Comparison of ENCODE assay signal across 21 cellular contexts in genomic region chr1:44074415-44074814, GRCh38. TPM values are rescaled to one million over a fixed set of nuclear protein-coding genes. Genes with fewer than 3 reads are reported as not detected.
DNase-seq lines count a peak whose midpoint lies in the region; ATAC-seq and TF ChIP-seq lines count a peak whose summit lies in the region.
"Had no signal": no experiment of that assay in that cellular context is flagged by ENCODE, and none has a peak within 500 bp of the region (broad histone marks: within the 10 kb centered on the region; RNA-seq: fewer than 3 reads in every experiment).

No MANE protein-coding gene starts in this region.

- H3K27me3 ChIP-seq in IMR-90 (ENCODE audit: control insufficient read depth, insufficient read depth, low read length) (no peaks in the 10 kb centered on the region), esophagus muscularis mucosa (no peaks in the 10 kb centered on the region), osteoblast (ENCODE audit: insufficient read depth, low read length) (no peaks in the 10 kb centered on the region), upper lobe of right lung (no peaks in the 10 kb centered on the region)
- no peaks in the 10 kb centered on the region for H3K27me3 ChIP-seq in CD8-positive, alpha-beta memory T cell (ENCODE audit: insufficient read depth, low read length, poor library complexity, severe bottlenecking)
- H3K27me3 ChIP-seq: MG63 had no signal

- H2BK5ac ChIP-seq in IMR-90 (ENCODE audit: low read depth, low read length, poor library complexity, severe bottlenecking) = no peak overlapping the region

- no peak overlapping the region for H4K8ac ChIP-seq in IMR-90 (ENCODE audit: low read depth in 2 of 2, low read length in 2 of 2)

- no peak overlapping the region for H3K23ac ChIP-seq in IMR-90 (ENCODE audit: low read depth, low read length)

- no peak overlapping the region for H3K18ac ChIP-seq in IMR-90 (ENCODE audit: low read depth, low read length)

- H3K27me3 Mint-ChIP-seq in CD8-positive, alpha-beta memory T cell = peaks cover 13 to 53% of the 10 kb centered on the region in 2 donors

- H3K4me3 Mint-ChIP-seq in CD8-positive, alpha-beta memory T cell = peak overlapping the region in 1 of 7 donors; percentile 0
- H3K4me3 Mint-ChIP-seq: CD14-positive monocyte had no signal

- H3K9me3 Mint-ChIP-seq in CD8-positive, alpha-beta memory T cell = no peaks in the 10 kb centered on the region
- H3K9me3 Mint-ChIP-seq: CD14-positive monocyte had no signal

- no peak for TF ChIP-seq RAD21 in IMR-90 (IDR thresholded peaks at IDR 0.05; ENCODE audit: low read length)

- no peak overlapping the region for H2AK5ac ChIP-seq in IMR-90 (ENCODE audit: low read depth, low read length)

- BruUV-seq in IMR-90 (replicated peaks; lab: Mats Ljungman, UMichigan) = no TSS peak

- H2BK15ac ChIP-seq in IMR-90 (ENCODE audit: low read depth, low read length) = peak overlapping the region; percentile 71; the same call in 1 of the 3 replicates

- peaks cover 7% of the 10 kb centered on the region; the same call in 1 of the 2 replicates for H3K9me1 ChIP-seq in IMR-90 (ENCODE audit: insufficient read depth, low read length)

- H3K27ac ChIP-seq in IMR-90 (ENCODE audit: insufficient read depth, low read length) = no peak overlapping the region
- H3K27ac ChIP-seq in esophagus muscularis mucosa (replicated peaks in 1 of 4) = peak overlapping the region; percentile 24 to 73 (median 48)
- H3K27ac ChIP-seq in osteoblast (ENCODE audit: low read depth, low read length) = no peak overlapping the region
- H3K27ac ChIP-seq in upper lobe of right lung = no peak overlapping the region
- H3K27ac ChIP-seq in CD8-positive, alpha-beta memory T cell (ENCODE audit: low read depth, low read length) = no peak overlapping the region
- H3K27ac ChIP-seq: SK-N-MC had no signal

- no CpG with 5 or more reads among the region's 3 CpGs for WGBS in IMR-90 (ENCODE audit: extremely low coverage in 2 of 2, insufficient read length in 1 of 2), 2 experiments
- WGBS in esophagus muscularis mucosa = 21% methylated on average over 3 of the region's 3 CpGs

- dilution Hi-C loops in IMR-90 (cut with HindIII; ENCODE audit: low sequenced_read_pairs, unreplicated experiment) = no loop called here

- CTCF ChIA-PET in IMR-90 (lab: Yijun Ruan, JAX) = no interaction called here
- CTCF ChIA-PET in CD8-positive, alpha-beta memory T cell (lab: Charles Lee) = no interaction called here

- H3K4me1 ChIP-seq in IMR-90 (ENCODE audit: control insufficient read depth, insufficient read depth, low read length) (peaks cover 11% of the 10 kb centered on the region), esophagus muscularis mucosa (peaks cover 0 to 29% (median 21%) of the 10 kb centered on the region in 4 donors), osteoblast (ENCODE audit: insufficient read depth, low read length) (peaks cover 8% of the 10 kb centered on the region), upper lobe of right lung (peaks cover 7% of the 10 kb centered on the region)
- H3K4me1 ChIP-seq in CD8-positive, alpha-beta memory T cell (ENCODE audit: insufficient read depth, low read length) = no peaks in the 10 kb centered on the region

- H3K56ac ChIP-seq in IMR-90 (ENCODE audit: extremely low read depth, insufficient read depth, low read length) = no peak overlapping the region

- TF ChIP-seq EP300 in esophagus muscularis mucosa (IDR thresholded peaks at IDR 0.05) = no peak

- H2BK20ac ChIP-seq in IMR-90 (ENCODE audit: low read depth, low read length) = no peak overlapping the region

- H3K4me2 ChIP-seq in IMR-90 (ENCODE audit: low read depth, low read length) (no peak overlapping the region), osteoblast (ENCODE audit: insufficient read depth, low read length) (no peak overlapping the region)

- no peaks in the 10 kb centered on the region for H3K79me1 ChIP-seq in IMR-90 (ENCODE audit: low read depth in 1 of 2, low read length in 2 of 2)

- TF ChIP-seq POLR2A in IMR-90 (IDR thresholded peaks at IDR 0.05; ENCODE audit: low read depth, low read length) (no peak), esophagus muscularis mucosa (IDR thresholded peaks at IDR 0.05; ENCODE audit: low read depth) (no peak)

- H2AFZ ChIP-seq in IMR-90 (replicated peaks; ENCODE audit: low read length, poor library complexity) (peak overlapping the region; percentile 79), osteoblast (ENCODE audit: low read length) (peak overlapping the region; percentile 3)

- no peak overlapping the region for H4K91ac ChIP-seq in IMR-90 (ENCODE audit: insufficient read depth, low read depth, low read length)

- H3K4me3 ChIP-seq in IMR-90 (ENCODE audit: insufficient read depth, low read depth, low read length) (no peak overlapping the region), esophagus muscularis mucosa (no peak overlapping the region), osteoblast (ENCODE audit: insufficient read depth, low read length) (no peak overlapping the region), upper lobe of right lung (no peak overlapping the region)
- no peak overlapping the region for H3K4me3 ChIP-seq in CD8-positive, alpha-beta memory T cell (ENCODE audit: low read length)
- H3K4me3 ChIP-seq: HAP-1, K562, MG63, SK-N-MC had no signal

- no peak overlapping the region for H3K9ac ChIP-seq in IMR-90 (ENCODE audit: low read depth, low read length)

- intact Hi-C loops in IMR-90 (cut with micrococcal nuclease) (no loop called here), esophagus muscularis mucosa (cut with DNase I) (no loop called here), upper lobe of right lung (cut with DNase I) (no loop called here)

- H3K14ac ChIP-seq in IMR-90 (replicated peaks; ENCODE audit: low read depth, low read length) = no peak overlapping the region

- no peak overlapping the region for H2AK9ac ChIP-seq in IMR-90 (replicated peaks; ENCODE audit: low read depth, low read length, poor library complexity)

- H3K4me1 Mint-ChIP-seq in CD8-positive, alpha-beta memory T cell = no peaks in the 10 kb centered on the region

- no peaks in the 10 kb centered on the region for H3K79me2 ChIP-seq in osteoblast (ENCODE audit: insufficient read depth, low read length)

- no peak overlapping the region for H3K4ac ChIP-seq in IMR-90 (ENCODE audit: low read depth, low read length)

- H3K36me3 ChIP-seq in IMR-90 (ENCODE audit: control insufficient read depth, insufficient read depth, low read length) (no peaks in the 10 kb centered on the region), esophagus muscularis mucosa (no peaks in the 10 kb centered on the region), osteoblast (ENCODE audit: insufficient read depth, low read length) (no peaks in the 10 kb centered on the region), upper lobe of right lung (no peaks in the 10 kb centered on the region)
- no peaks in the 10 kb centered on the region for H3K36me3 ChIP-seq in CD8-positive, alpha-beta memory T cell (ENCODE audit: insufficient read depth, low read length)
- H3K36me3 ChIP-seq: HAP-1 had no signal

- no peak overlapping the region for H3K27ac Mint-ChIP-seq in CD8-positive, alpha-beta memory T cell
- H3K27ac Mint-ChIP-seq: CD14-positive monocyte had no signal

- TF ChIP-seq CTCF in IMR-90 (conservative IDR thresholded peaks at IDR 0.05; ENCODE audit: low read depth, low read length) = no peak
- no peak for TF ChIP-seq CTCF in esophagus muscularis mucosa (IDR thresholded peaks at IDR 0.05)
- no peak for TF ChIP-seq CTCF in osteoblast (IDR thresholded peaks at IDR 0.05; ENCODE audit: extremely low read depth, low read depth, low read length)
- no peak for TF ChIP-seq CTCF in upper lobe of right lung (IDR thresholded peaks at IDR 0.05)

- ATAC-seq in IMR-90 (ENCODE audit: low read depth) = peak; percentile 37
- ATAC-seq in upper lobe of right lung = peak; percentile 49
- ATAC-seq in activated CD4-positive, CD25-positive, alpha-beta regulatory T cell treated with anti-CD3 and anti-CD28 coated beads, Interleukin-2, amount 50 U/mL, for 24 hours = no peak
- ATAC-seq: K562 had no signal

- in situ Hi-C loops in IMR-90 (cut with MboI; ENCODE audit: low sequenced_read_pairs) = no loop called here

- no peaks in the 10 kb centered on the region for H4K20me1 ChIP-seq in IMR-90 (ENCODE audit: insufficient read depth, low read length)
- H4K20me1 ChIP-seq in osteoblast (ENCODE audit: insufficient read depth, low read length) = no peaks in the 10 kb centered on the region

- H2BK120ac ChIP-seq in IMR-90 (ENCODE audit: low read depth, low read length) = no peak overlapping the region

- no peaks in the 10 kb centered on the region for H3K36me3 Mint-ChIP-seq in CD8-positive, alpha-beta memory T cell
- H3K36me3 Mint-ChIP-seq: CD14-positive monocyte had no signal

- H3K9me3 ChIP-seq in IMR-90 (ENCODE audit: control insufficient read depth, insufficient read depth, low read length) = no peaks in the 10 kb centered on the region
- no peaks in the 10 kb centered on the region for H3K9me3 ChIP-seq in esophagus muscularis mucosa
- no peaks in the 10 kb centered on the region for H3K9me3 ChIP-seq in osteoblast (ENCODE audit: low read depth, low read length)
- no peaks in the 10 kb centered on the region for H3K9me3 ChIP-seq in upper lobe of right lung
- no peaks in the 10 kb centered on the region for H3K9me3 ChIP-seq in CD8-positive, alpha-beta memory T cell (ENCODE audit: low read length)
- H3K9me3 ChIP-seq: HAP-1, MG63 had no signal

- H4K5ac ChIP-seq in IMR-90 (ENCODE audit: low read depth, low read length) = no peak overlapping the region

- POLR2A ChIA-PET in IMR-90 (lab: Charles Lee; ENCODE audit: unreplicated experiment) = no interaction called here
- POLR2A ChIA-PET in CD8-positive, alpha-beta memory T cell (lab: Charles Lee) = no interaction called here

- DNase-seq in IMR-90 (no peak), esophagus muscularis mucosa (ENCODE audit: extremely low spot score) (no peak), osteoblast (ENCODE audit: insufficient read length, low spot score, missing footprints) (no peak), upper lobe of right lung (no peak), SIG-M5 (lab: John Stamatoyannopoulos, UW) (no peak)
- DNase-seq in CD8-positive, alpha-beta memory T cell = no peak
- DNase-seq: EL, GF-D8, MG63, NCI-H1417, NCI-H1694 treated with DMSO at 0.1 percent for 48 hours, NCI-H2081 treated with DMSO at 0.1 percent for 48 hours, NCI-H2171 treated with DMSO at 0.1 percent for 48 hours, NCI-H526, OCI-M1, SHP77 had no signal

RNA-seq across cellular contexts. Expression of gene SLC6A9, which starts 43.2 kb away (rescaled TPM):
- total RNA-seq in IMR-90 (2012; rRNA removed) (1.9 and 2.0 TPM in 2 replicates), esophagus muscularis mucosa (10 to 100 TPM in 2 of 4 donors, 1 to 10 TPM in 2; 5.2 to 17.9 (median 7.8) TPM), osteoblast (18.5 and 19.4 TPM in 2 replicates), upper lobe of right lung (19.2 TPM)
- 6.2 and 6.6 TPM in 2 replicates for polyA plus RNA-seq in IMR-90 (2012; rRNA removed)
- 3.6 and 12.7 TPM in 2 replicates for polyA plus RNA-seq in IMR-90 (2012; cell fraction: cytosol; rRNA removed)
- polyA plus RNA-seq in IMR-90 (2012; cell fraction: nucleus; rRNA removed; ENCODE audit: low replicate concordance) = 19.1 and 30.0 TPM in 2 replicates
- 1 to 10 TPM; 6.8 to 7.3 TPM for total RNA-seq in CD8-positive, alpha-beta memory T cell
- 0.21 TPM for polyA plus RNA-seq in CD8-positive, alpha-beta memory T cell
- polyA plus RNA-seq: CD14-positive monocyte had no signal

RNA-seq across cellular contexts. Expression of gene KLF17, which starts 44.2 kb away (rescaled TPM):
- total RNA-seq in IMR-90 (2012; rRNA removed) (0.28 and 0.36 TPM in 2 replicates), esophagus muscularis mucosa (1 to 10 TPM in 2 of 4 donors, under 1 TPM in 2; 0.42 to 2.0 (median 1.1) TPM), osteoblast (0.36 and 0.59 TPM in 2 replicates), upper lobe of right lung (0.52 TPM)
- polyA plus RNA-seq in IMR-90 (2012; rRNA removed) = 0.14 and 0.17 TPM in 2 replicates
- polyA plus RNA-seq in IMR-90 (2012; cell fraction: cytosol; rRNA removed) = 0.05 and 0.08 TPM in 2 replicates
- polyA plus RNA-seq in IMR-90 (2012; cell fraction: nucleus; rRNA removed; ENCODE audit: low replicate concordance) = 0.16 and 0.32 TPM in 2 replicates
- not detected for total RNA-seq in CD8-positive, alpha-beta memory T cell
- polyA plus RNA-seq in CD8-positive, alpha-beta memory T cell = not detected
- total RNA-seq: K562 had no signal
- polyA plus RNA-seq: CD14-positive monocyte had no signal

Comparison
In these comparisons a context has a peak if more than half of its experiments do, and no peak if none do; other contexts are left out.
1. ATAC-seq: peak in IMR-90 (single experiment) and upper lobe of right lung (single experiment); none in activated CD4-positive, CD25-positive, alpha-beta regulatory T cell treated with anti-CD3 and anti-CD28 coated beads, Interleukin-2, amount 50 U/mL, for 24 hours (0 of 2).
2. H3K27ac ChIP-seq: peak in esophagus muscularis mucosa (4 of 4); none in IMR-90 (single experiment), osteoblast (single experiment), upper lobe of right lung (single experiment) and CD8-positive, alpha-beta memory T cell (single experiment).